In the genomic region with DNA sequence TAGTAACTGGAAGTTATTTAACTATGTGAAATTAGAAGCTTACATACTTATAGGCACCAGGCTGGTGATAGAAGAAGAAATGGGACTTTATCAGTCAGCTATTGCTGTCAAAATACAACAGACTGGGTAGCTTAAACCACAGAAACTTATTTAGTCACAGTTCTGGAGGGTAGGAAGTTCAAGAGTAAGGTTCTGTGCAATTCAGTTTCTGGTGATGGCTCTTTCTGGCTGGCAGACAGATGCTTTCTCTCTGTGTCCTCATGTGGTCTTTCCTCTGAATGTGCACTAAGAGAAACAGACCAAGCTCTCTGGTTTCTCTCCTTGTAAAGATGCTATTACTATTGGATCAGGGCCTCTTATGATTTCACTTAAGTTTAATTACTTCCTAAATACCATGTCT, we compare ENCODE assay signal across 11 cellular contexts.
DNase-seq lines count a peak whose midpoint lies in the region; ATAC-seq, FAIRE-seq and TF ChIP-seq lines count a peak whose summit lies in the region.
"Had no signal": no experiment of that assay in that cellular context is flagged by ENCODE, and none has a peak within 500 bp of the region (broad histone marks: within the 10 kb centered on the region; RNA-seq: fewer than 3 reads in every experiment).

No MANE protein-coding gene starts in this region.

- intact Hi-C loops in transverse colon (cut with DNase I; ENCODE audit: low total_unique reads) = no loop called here

- no peak overlapping the region for H4K91ac ChIP-seq in neuronal stem cell (ENCODE audit: low read depth, low read length, poor library complexity)

- no peak overlapping the region for H3K4me3 ChIP-seq in neuronal stem cell (ENCODE audit: low read length in 2 of 2)
- no peak overlapping the region for H3K4me3 ChIP-seq in transverse colon

- H3K36me3 ChIP-seq in neuronal stem cell (replicated peaks in 1 of 2; ENCODE audit: control insufficient read depth in 2 of 2, insufficient read depth in 2 of 2, low read length in 2 of 2) (no peaks in the 10 kb centered on the region), transverse colon (no peaks in the 10 kb centered on the region)

- H3K9me3 ChIP-seq in neuronal stem cell (replicated peaks in 1 of 2; ENCODE audit: control insufficient read depth in 2 of 2, insufficient read depth in 1 of 2, low read depth in 1 of 2, low read length in 2 of 2) = no peaks in the 10 kb centered on the region
- no peaks in the 10 kb centered on the region for H3K9me3 ChIP-seq in transverse colon

- H2BK15ac ChIP-seq in neuronal stem cell (ENCODE audit: low read length) = no peak overlapping the region

- no peak overlapping the region for H3K18ac ChIP-seq in neuronal stem cell (ENCODE audit: low read length)

- H4K8ac ChIP-seq in neuronal stem cell (ENCODE audit: low read depth, low read length) = no peak overlapping the region

- H3K4ac ChIP-seq in neuronal stem cell (ENCODE audit: low read length) = no peak overlapping the region

- H3K79me1 ChIP-seq in neuronal stem cell (ENCODE audit: low read depth, low read length) = no peaks in the 10 kb centered on the region

- ATAC-seq in GM19043 (IDR thresholded peaks at IDR 0.05; ENCODE audit: low read depth, unreplicated experiment) (peak; percentile 75), HG02759 (IDR thresholded peaks at IDR 0.05; ENCODE audit: unreplicated experiment) (peak; percentile 87), HG03575 (IDR thresholded peaks at IDR 0.05; ENCODE audit: extremely low read depth, insufficient number of reproducible peaks, low FRiP score, unreplicated experiment) (peak; percentile 63)

- no peak for TF ChIP-seq POLR2A in transverse colon (IDR thresholded peaks at IDR 0.05)

- DNase-seq in neuronal stem cell (ENCODE audit: low spot score) (no peak), transverse colon (no peak), HTR-8/SVneo (ENCODE audit: insufficient read length, low spot score) (no peak)
- no peak for DNase-seq in activated effector memory CD4-positive, alpha-beta T cell treated with Interleukin-2 at 50 U/mL for 16 hours
- DNase-seq: activated CD4-positive, alpha-beta T cell treated with anti-CD3 and anti-CD28 coated beads for 48 hours; islet precursor cell; stimulated activated naive CD4-positive, alpha-beta T cell treated with Interleukin-2 at 50 U/mL for 16 hours had no signal

- no peak overlapping the region for H3K14ac ChIP-seq in neuronal stem cell (ENCODE audit: low read length)

- no peak overlapping the region for H2AK5ac ChIP-seq in neuronal stem cell (ENCODE audit: low read depth, low read length)

- no peak overlapping the region for H2BK120ac ChIP-seq in neuronal stem cell (ENCODE audit: low read depth, low read length)

- H3K4me1 ChIP-seq in neuronal stem cell (ENCODE audit: control insufficient read depth in 2 of 2, insufficient read depth in 1 of 2, low read depth in 1 of 2, low read length in 2 of 2) (no peaks in the 10 kb centered on the region), transverse colon (no peaks in the 10 kb centered on the region)

- H3K9ac ChIP-seq in neuronal stem cell (ENCODE audit: low read depth, low read length, poor library complexity) = no peak overlapping the region

- H2BK12ac ChIP-seq in neuronal stem cell (ENCODE audit: low read length) = no peak overlapping the region

- H3K4me2 ChIP-seq in neuronal stem cell (ENCODE audit: insufficient read depth, low read length, poor library complexity, severe bottlenecking) = no peak overlapping the region

- no peak for TF ChIP-seq CTCF in transverse colon (IDR thresholded peaks at IDR 0.05)

- no peak for FAIRE-seq in HTR-8/SVneo (lab: Jason Lieb, UNC)
- FAIRE-seq: GM19239 had no signal

- H3K23ac ChIP-seq in neuronal stem cell (ENCODE audit: low read depth, low read length, poor library complexity) = no peak overlapping the region

- no peak for TF ChIP-seq EP300 in transverse colon (IDR thresholded peaks at IDR 0.05; ENCODE audit: low read depth)

- H2BK5ac ChIP-seq in neuronal stem cell (ENCODE audit: low read length) = no peak overlapping the region

- H3K27me3 ChIP-seq in neuronal stem cell (ENCODE audit: control insufficient read depth in 3 of 3, insufficient read depth in 3 of 3, low read depth in 1 of 3, low read length in 3 of 3) (no peaks in the 10 kb centered on the region), transverse colon (no peaks in the 10 kb centered on the region)

- H3K27ac ChIP-seq in neuronal stem cell (replicated peaks; ENCODE audit: low read length) (no peak overlapping the region), transverse colon (no peak overlapping the region)

- in situ Hi-C loops in transverse colon (cut with MboI; ENCODE audit: low pct_ligation_motif_present in 1 of 4, low pct_unique_long_range_greater_than_20kb in 1 of 4, low sequenced_read_pairs in 3 of 4) = no loop called here

- H2AFZ ChIP-seq in neuronal stem cell (ENCODE audit: low read length) = peak overlapping the region; percentile 60
